1 cellular context compared by ENCODE assay signal in genomic region chr18:3211236-3211992, GRCh38.
TF ChIP-seq lines count a peak whose summit lies in the region.

No MANE protein-coding gene starts in this region.

TF ChIP-seq in GM23338, 12 proteins besides CTCF, POLR2A, EP300 and RAD21 (continued from another document):
- TF ChIP-seq ZNF462 (CRISPR knock-in tag; IDR thresholded peaks at IDR 0.05): no peak
- no peak for TF ChIP-seq NANOG (IDR thresholded peaks at IDR 0.05; ENCODE audit: borderline replicate concordance)
- no peak for TF ChIP-seq STAT1 (IDR thresholded peaks at IDR 0.05; ENCODE audit: unreplicated experiment)
- TF ChIP-seq, protein P1, sequence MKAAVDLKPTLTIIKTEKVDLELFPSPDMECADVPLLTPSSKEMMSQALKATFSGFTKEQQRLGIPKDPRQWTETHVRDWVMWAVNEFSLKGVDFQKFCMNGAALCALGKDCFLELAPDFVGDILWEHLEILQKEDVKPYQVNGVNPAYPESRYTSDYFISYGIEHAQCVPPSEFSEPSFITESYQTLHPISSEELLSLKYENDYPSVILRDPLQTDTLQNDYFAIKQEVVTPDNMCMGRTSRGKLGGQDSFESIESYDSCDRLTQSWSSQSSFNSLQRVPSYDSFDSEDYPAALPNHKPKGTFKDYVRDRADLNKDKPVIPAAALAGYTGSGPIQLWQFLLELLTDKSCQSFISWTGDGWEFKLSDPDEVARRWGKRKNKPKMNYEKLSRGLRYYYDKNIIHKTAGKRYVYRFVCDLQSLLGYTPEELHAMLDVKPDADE (IDR thresholded peaks at IDR 0.05): no peak
TF ChIP-seq in GM23338: peak in this region for 0.
